ENCODE assay signal across 1 cellular context in the genomic region with DNA sequence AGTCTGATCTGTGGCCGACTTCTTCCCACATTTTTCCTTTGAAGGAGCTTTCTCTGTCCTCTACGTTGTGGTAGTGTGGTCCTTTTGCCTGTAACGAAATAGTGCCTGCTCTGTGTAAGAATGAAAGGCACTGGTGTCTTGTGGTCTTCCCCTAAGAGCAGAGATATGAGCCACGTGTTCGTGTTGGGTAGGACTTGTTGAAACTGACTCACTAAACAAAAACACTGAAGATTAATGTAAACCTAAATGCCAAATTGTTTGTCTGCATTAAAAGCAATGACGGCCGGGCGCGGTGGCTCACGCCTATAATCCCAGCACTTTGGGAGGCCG.
TF ChIP-seq lines count a peak whose summit lies in the region.

No MANE protein-coding gene starts in this region.

TF ChIP-seq in GM23338, 12 proteins besides CTCF, POLR2A, EP300 and RAD21 (continued from another document):
- no peak for TF ChIP-seq NANOG (IDR thresholded peaks at IDR 0.05; ENCODE audit: borderline replicate concordance)
